Comparison of ENCODE assay signal across 8 cellular contexts in the genomic region with DNA sequence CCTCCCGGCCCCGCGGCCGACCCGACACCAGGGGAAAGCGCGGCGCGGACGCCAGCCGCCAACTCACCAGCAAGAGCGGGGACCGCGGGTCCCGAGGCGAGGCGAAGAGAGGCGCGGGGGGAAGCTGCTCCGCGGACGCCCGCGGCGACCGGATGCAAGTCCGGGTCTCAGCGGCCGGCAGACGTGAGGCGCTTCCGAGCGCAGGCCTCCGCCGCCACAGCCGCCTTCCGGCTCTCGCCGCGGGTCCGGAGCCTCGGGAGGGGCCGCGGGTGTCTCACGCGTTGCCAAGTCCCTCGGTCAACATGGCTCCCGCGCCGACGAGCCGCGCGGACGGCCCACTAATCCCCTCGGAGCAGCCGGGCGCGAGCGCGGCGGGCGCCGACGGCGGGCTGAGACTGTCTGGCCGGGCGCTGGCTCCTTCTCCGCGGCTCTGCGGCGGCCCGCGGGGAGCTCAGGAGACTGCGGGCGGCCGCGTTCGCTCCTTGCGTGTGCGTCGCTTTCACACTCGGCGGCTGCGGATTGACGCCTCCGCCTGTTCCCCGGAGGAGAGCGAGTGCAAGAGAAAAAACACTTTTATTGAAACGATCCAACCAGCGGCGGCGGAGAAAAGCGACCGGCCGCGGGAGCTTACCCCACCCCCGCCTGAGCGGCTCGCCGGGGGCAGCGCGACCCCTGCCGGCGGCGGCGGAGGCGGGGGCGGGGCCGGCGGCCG. TPM values are rescaled to one million over a fixed set of nuclear protein-coding genes. Genes with fewer than 3 reads are reported as not detected.
DNase-seq lines count a peak whose midpoint lies in the region; ATAC-seq and TF ChIP-seq lines count a peak whose summit lies in the region.

A gene (minus strand): TSS at position 521 of the 712 bp plus-strand sequence. CDS start 65,603 bp downstream, outside the sequence.

- peak within 1 kb of the TSS; percentile 97 to 98 for H3K27ac ChIP-seq in thoracic aorta

- H3K27ac Mint-ChIP-seq in HFFc6 (peak within 1 kb of the TSS; percentile 92), osteocyte (ENCODE audit: unreplicated experiment) (peak within 1 kb of the TSS; percentile 94)
- peak within 1 kb of the TSS; percentile 98 for H3K27ac Mint-ChIP-seq in activated naive CD4-positive, alpha-beta T cell treated with anti-CD3 and anti-CD28 coated beads, Interleukin-2, amount 50 U/mL, for 24 hours

- H3K4me3 ChIP-seq in NB4 (ENCODE audit: low read depth, low read length) (peak within 1 kb of the TSS; percentile 97), thoracic aorta (peak within 1 kb of the TSS; percentile 91)

- ATAC-seq in SK-N-SH treated with all-trans-retinoic acid at 6 μM for 48 hours (peak; percentile 67), thoracic aorta (ENCODE audit: insufficient number of reproducible peaks, low FRiP score, low read depth) (peak; percentile 74)

- H3K9me3 ChIP-seq in thoracic aorta: no peaks in the 10 kb centered on the region

- peak; percentile 63 for TF ChIP-seq POLR2A in NB4 (IDR thresholded peaks at IDR 0.05; ENCODE audit: extremely low read depth, insufficient read length)

- H3K36me3 Mint-ChIP-seq in HFFc6 (ENCODE audit: low read depth) (0 out of 2 replicates have a peak, but pooled peaks cover 3% of the 10 kb centered on the region), osteocyte (ENCODE audit: unreplicated experiment) (no peaks in the 10 kb centered on the region)
- no peaks in the 10 kb centered on the region for H3K36me3 Mint-ChIP-seq in activated naive CD4-positive, alpha-beta T cell treated with anti-CD3 and anti-CD28 coated beads, Interleukin-2, amount 50 U/mL, for 24 hours

- H3K4me1 Mint-ChIP-seq in HFFc6 (ENCODE audit: low read depth): peaks cover 55% of the 10 kb centered on the region
- H3K4me1 Mint-ChIP-seq in activated naive CD4-positive, alpha-beta T cell treated with anti-CD3 and anti-CD28 coated beads, Interleukin-2, amount 50 U/mL, for 24 hours: peaks cover 52% of the 10 kb centered on the region
- peaks cover 43% of the 10 kb centered on the region for H3K4me1 Mint-ChIP-seq in osteocyte (ENCODE audit: unreplicated experiment)

- TF ChIP-seq CTCF in GM10248 (IDR thresholded peaks at IDR 0.05; ENCODE audit: control extremely low read depth, extremely low read depth, low read depth, missing control alignments) (peak; percentile 34), HFFc6 (IDR thresholded peaks at IDR 0.05) (peak; percentile 50; the same call in 1 of the 2 replicates), NB4 (IDR thresholded peaks at IDR 0.05; ENCODE audit: low read depth, low read length) (peak; percentile 29), osteocyte (IDR thresholded peaks at IDR 0.05) (peak; percentile 54), thoracic aorta (IDR thresholded peaks at IDR 0.05) (no peak)

- DNase-seq in GM10248 (ENCODE audit: extremely low spot score) (peak; percentile 87), HFFc6 (peak; percentile 83), NB4 (ENCODE audit: low read depth) (peak; percentile 95), glomerular visceral epithelial cell (ENCODE audit: extremely low spot score) (peak; percentile 87), osteocyte (ENCODE audit: extremely low spot score, unreplicated experiment) (peak; percentile 94), thoracic aorta (ENCODE audit: low spot score) (peak; percentile 30)

- H3K36me3 ChIP-seq in thoracic aorta: no peaks in the 10 kb centered on the region

- POLR2A ChIA-PET in GM10248 (lab: Yijun Ruan, JAX): interaction anchor here (0.6 to 1.4 kb wide), 2 partner anchors 24 to 1299 kb away, joined by 3 read pairs; no protein-coding TSS in a partner anchor

- H3K9me3 Mint-ChIP-seq in HFFc6 (no peaks in the 10 kb centered on the region), osteocyte (ENCODE audit: unreplicated experiment) (no peaks in the 10 kb centered on the region)
- H3K9me3 Mint-ChIP-seq in activated naive CD4-positive, alpha-beta T cell treated with anti-CD3 and anti-CD28 coated beads, Interleukin-2, amount 50 U/mL, for 24 hours: no peaks in the 10 kb centered on the region

- H3K27me3 Mint-ChIP-seq in HFFc6 (ENCODE audit: insufficient read depth) (peaks cover 2% of the 10 kb centered on the region; the same call in 1 of the 2 replicates), osteocyte (ENCODE audit: unreplicated experiment) (no peaks in the 10 kb centered on the region)
- H3K27me3 Mint-ChIP-seq in activated naive CD4-positive, alpha-beta T cell treated with anti-CD3 and anti-CD28 coated beads, Interleukin-2, amount 50 U/mL, for 24 hours: no peaks in the 10 kb centered on the region

- no peaks in the 10 kb centered on the region for H3K27me3 ChIP-seq in thoracic aorta (replicated peaks; ENCODE audit: insufficient read depth)

- H3K4me3 Mint-ChIP-seq in HFFc6 (peak within 1 kb of the TSS; percentile 97), osteocyte (ENCODE audit: unreplicated experiment) (peak within 1 kb of the TSS; percentile 79)
- H3K4me3 Mint-ChIP-seq in activated naive CD4-positive, alpha-beta T cell treated with anti-CD3 and anti-CD28 coated beads, Interleukin-2, amount 50 U/mL, for 24 hours: peak within 1 kb of the TSS; percentile 95

- H3K4me1 ChIP-seq in thoracic aorta (ENCODE audit: control insufficient read depth in 1 of 2, low read depth in 2 of 2): peaks cover 16 to 35% of the 10 kb centered on the region in 2 donors

- CTCF ChIA-PET in GM10248 (lab: Yijun Ruan, JAX): interaction anchor here (0.7 to 4.9 kb wide), 30 partner anchors 8 to 339 kb away, joined by 3 to 44 read pairs (median 4); a partner anchor contains a TSS

TF ChIP-seq in SK-N-SH treated with all-trans-retinoic acid at 6 μM for 48 hours, 23 proteins besides CTCF, POLR2A, EP300 and RAD21:
- TF ChIP-seq ZC3H10 (CRISPR knock-in tag; IDR thresholded peaks at IDR 0.05) (no peak), ZNF565 (CRISPR knock-in tag; conservative IDR thresholded peaks at IDR 0.05; ENCODE audit: low read depth) (no peak), RARB (CRISPR knock-in tag; IDR thresholded peaks at IDR 0.05) (no peak), BACH2 (CRISPR knock-in tag; IDR thresholded peaks at IDR 0.05; ENCODE audit: borderline replicate concordance) (no peak), ZFP3 (CRISPR knock-in tag; IDR thresholded peaks at IDR 0.05) (peak; percentile 45; the same call in 1 of the 2 replicates)
- TF ChIP-seq, protein P1, sequence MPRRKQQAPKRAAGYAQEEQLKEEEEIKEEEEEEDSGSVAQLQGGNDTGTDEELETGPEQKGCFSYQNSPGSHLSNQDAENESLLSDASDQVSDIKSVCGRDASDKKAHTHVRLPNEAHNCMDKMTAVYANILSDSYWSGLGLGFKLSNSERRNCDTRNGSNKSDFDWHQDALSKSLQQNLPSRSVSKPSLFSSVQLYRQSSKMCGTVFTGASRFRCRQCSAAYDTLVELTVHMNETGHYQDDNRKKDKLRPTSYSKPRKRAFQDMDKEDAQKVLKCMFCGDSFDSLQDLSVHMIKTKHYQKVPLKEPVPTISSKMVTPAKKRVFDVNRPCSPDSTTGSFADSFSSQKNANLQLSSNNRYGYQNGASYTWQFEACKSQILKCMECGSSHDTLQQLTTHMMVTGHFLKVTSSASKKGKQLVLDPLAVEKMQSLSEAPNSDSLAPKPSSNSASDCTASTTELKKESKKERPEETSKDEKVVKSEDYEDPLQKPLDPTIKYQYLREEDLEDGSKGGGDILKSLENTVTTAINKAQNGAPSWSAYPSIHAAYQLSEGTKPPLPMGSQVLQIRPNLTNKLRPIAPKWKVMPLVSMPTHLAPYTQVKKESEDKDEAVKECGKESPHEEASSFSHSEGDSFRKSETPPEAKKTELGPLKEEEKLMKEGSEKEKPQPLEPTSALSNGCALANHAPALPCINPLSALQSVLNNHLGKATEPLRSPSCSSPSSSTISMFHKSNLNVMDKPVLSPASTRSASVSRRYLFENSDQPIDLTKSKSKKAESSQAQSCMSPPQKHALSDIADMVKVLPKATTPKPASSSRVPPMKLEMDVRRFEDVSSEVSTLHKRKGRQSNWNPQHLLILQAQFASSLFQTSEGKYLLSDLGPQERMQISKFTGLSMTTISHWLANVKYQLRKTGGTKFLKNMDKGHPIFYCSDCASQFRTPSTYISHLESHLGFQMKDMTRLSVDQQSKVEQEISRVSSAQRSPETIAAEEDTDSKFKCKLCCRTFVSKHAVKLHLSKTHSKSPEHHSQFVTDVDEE (CRISPR knock-in tag; IDR thresholded peaks at IDR 0.05): no peak
- TF ChIP-seq, protein P2, sequence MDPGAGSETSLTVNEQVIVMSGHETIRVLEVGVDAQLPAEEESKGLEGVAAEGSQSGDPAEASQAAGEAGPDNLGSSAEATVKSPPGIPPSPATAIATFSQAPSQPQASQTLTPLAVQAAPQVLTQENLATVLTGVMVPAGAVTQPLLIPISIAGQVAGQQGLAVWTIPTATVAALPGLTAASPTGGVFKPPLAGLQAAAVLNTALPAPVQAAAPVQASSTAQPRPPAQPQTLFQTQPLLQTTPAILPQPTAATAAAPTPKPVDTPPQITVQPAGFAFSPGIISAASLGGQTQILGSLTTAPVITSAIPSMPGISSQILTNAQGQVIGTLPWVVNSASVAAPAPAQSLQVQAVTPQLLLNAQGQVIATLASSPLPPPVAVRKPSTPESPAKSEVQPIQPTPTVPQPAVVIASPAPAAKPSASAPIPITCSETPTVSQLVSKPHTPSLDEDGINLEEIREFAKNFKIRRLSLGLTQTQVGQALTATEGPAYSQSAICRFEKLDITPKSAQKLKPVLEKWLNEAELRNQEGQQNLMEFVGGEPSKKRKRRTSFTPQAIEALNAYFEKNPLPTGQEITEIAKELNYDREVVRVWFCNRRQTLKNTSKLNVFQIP (CRISPR knock-in tag; IDR thresholded peaks at IDR 0.05; ENCODE audit: borderline replicate concordance, low read depth): no peak

RNA-seq across cellular contexts. Expression of the gene that starts here (rescaled TPM):
- 10 to 100 TPM; 24.6 to 28.8 (median 26.5) TPM for total RNA-seq in HFFc6 (2021; fragmentation: NEBNext Ultra II Directional; extraction: Animal tissue kit (Norgen Biotek cat#: 25700))
- total RNA-seq in osteocyte (33.8 and 37.2 TPM in 2 replicates), thoracic aorta (10 to 100 TPM; 30.7 to 97.6 TPM)

Comparison
In these comparisons a context has a peak if more than half of its experiments do, and no peak if none do; other contexts are left out.
1. Peak in every context shown above with its lines: DNase-seq, ATAC-seq, H3K4me3 ChIP-seq and H3K27ac ChIP-seq.
2. DNase-seq: peak in every context shown above with its lines; median percentile 95 in NB4; 94 in osteocyte; 87 in GM10248; 87 in glomerular visceral epithelial cell; 83 in HFFc6; 30 in thoracic aorta.